Comparison of ENCODE assay signal across 27 cellular contexts in genomic region chr19:28627669-28628068, GRCh38.
"Had no signal": no experiment of that assay in that cellular context is flagged by ENCODE, and none has a peak within 500 bp of the region (broad histone marks: within the 10 kb centered on the region; RNA-seq: fewer than 3 reads in every experiment).

No MANE protein-coding gene starts in this region.

- ATAC-seq: effector memory CD8-positive, alpha-beta T cell; esophagus mucosa; foreskin keratinocyte; gastrocnemius medialis; gastroesophageal sphincter; heart left ventricle; heart right ventricle had no signal

- H3K4me2 ChIP-seq: hepatocyte had no signal

- H3K79me2 ChIP-seq: hepatocyte had no signal

- H3K27me3 ChIP-seq: colonic mucosa, dorsolateral prefrontal cortex, esophagus muscularis mucosa, esophagus squamous epithelium, foreskin keratinocyte, gastrocnemius medialis, heart left ventricle, hepatocyte had no signal

- H3K9me3 ChIP-seq: colonic mucosa, gastrocnemius medialis had no signal

- H3K4me1 ChIP-seq: colonic mucosa, esophagus muscularis mucosa, esophagus squamous epithelium, foreskin keratinocyte, gastrocnemius medialis, gastroesophageal sphincter, heart left ventricle, heart right ventricle had no signal

- DNase-seq: colonic mucosa; cortex of kidney; dermis blood vessel endothelial cell; dorsolateral prefrontal cortex; effector CD4-positive, alpha-beta T cell; effector CD8-positive, alpha-beta T cell; effector memory CD4-positive, alpha-beta T cell; effector memory CD8-positive, alpha-beta T cell; endodermal cell; erythroblast; esophagus squamous epithelium; foreskin fibroblast; foreskin keratinocyte; foreskin melanocyte; gastrocnemius medialis; glutamatergic neuron; head of caudate nucleus; heart left ventricle; heart right ventricle had no signal

- H3K4me3 ChIP-seq: colonic mucosa, coronary artery, dorsolateral prefrontal cortex, esophagus muscularis mucosa, esophagus squamous epithelium, gastrocnemius medialis, gastroesophageal sphincter, heart left ventricle, heart right ventricle, hepatocyte had no signal

- H3K27ac ChIP-seq: colonic mucosa, coronary artery, dorsolateral prefrontal cortex, epithelial cell of prostate, esophagus muscularis mucosa, esophagus squamous epithelium, foreskin keratinocyte, gastrocnemius medialis, gastroesophageal sphincter, heart left ventricle, heart right ventricle, hepatocyte had no signal

- FAIRE-seq: endometrium, endothelial cell of umbilical vein had no signal

- H2AFZ ChIP-seq: hepatocyte had no signal

- H3K36me3 ChIP-seq: colonic mucosa, esophagus muscularis mucosa, esophagus squamous epithelium, gastrocnemius medialis, gastroesophageal sphincter, heart left ventricle, heart right ventricle had no signal
